ENCODE assay signal across 6 cellular contexts in genomic region chr4:17447056-17447455, GRCh38.
"Had no signal": no experiment of that assay in that cellular context is flagged by ENCODE, and none has a peak within 500 bp of the region (broad histone marks: within the 10 kb centered on the region; RNA-seq: fewer than 3 reads in every experiment).

No MANE protein-coding gene starts in this region.

- H3K27ac ChIP-seq: ascending aorta, gastrocnemius medialis, hepatocyte, thyroid gland had no signal

- H3K4me2 ChIP-seq: hepatocyte had no signal

- H3K9me3 ChIP-seq: gastrocnemius medialis, thyroid gland had no signal

- H3K79me2 ChIP-seq: hepatocyte had no signal

- DNase-seq: gastrocnemius medialis, left cardiac atrium, naive B cell had no signal

- H2AFZ ChIP-seq: hepatocyte had no signal

- H3K36me3 ChIP-seq: ascending aorta, gastrocnemius medialis, thyroid gland had no signal

- H3K27me3 ChIP-seq: ascending aorta, gastrocnemius medialis, hepatocyte, thyroid gland had no signal

- H3K4me3 ChIP-seq: ascending aorta, gastrocnemius medialis, hepatocyte, thyroid gland had no signal

- H3K4me1 ChIP-seq: gastrocnemius medialis, thyroid gland had no signal
